25 cellular contexts compared by ENCODE assay signal in genomic region chr12:52614381-52615207, GRCh38. TPM values are rescaled to one million over a fixed set of nuclear protein-coding genes. Genes with fewer than 3 reads are reported as not detected.
A peak's percentile ranks its signal among the peaks of the same experiment; 100 is the strongest.
DNase-seq lines count a peak whose midpoint lies in the region; ATAC-seq and TF ChIP-seq lines count a peak whose summit lies in the region.
"Had no signal": no experiment of that assay in that cellular context is flagged by ENCODE, and none has a peak within 500 bp of the region (broad histone marks: within the 10 kb centered on the region; RNA-seq: fewer than 3 reads in every experiment).

No MANE protein-coding gene starts in this region.

- H3K4me3 Mint-ChIP-seq in MCF 10A (ENCODE audit: unreplicated experiment): no peak overlapping the region
- H3K4me3 Mint-ChIP-seq in T-helper 17 cell: no peak overlapping the region
- H3K4me3 Mint-ChIP-seq in endodermal cell: no peak overlapping the region
- no peak overlapping the region for H3K4me3 Mint-ChIP-seq in type B pancreatic cell
- H3K4me3 Mint-ChIP-seq: brain, nephron had no signal

- H3K36me3 ChIP-seq in mammary epithelial cell (ENCODE audit: insufficient read depth, low read length): no peaks in the 10 kb centered on the region
- no peaks in the 10 kb centered on the region for H3K36me3 ChIP-seq in endodermal cell (ENCODE audit: control insufficient read depth, insufficient read depth, low read length)
- H3K36me3 ChIP-seq: pancreas, sigmoid colon, SJSA1, suprapubic skin had no signal

- H3K9me3 Mint-ChIP-seq in MCF 10A (ENCODE audit: unreplicated experiment): no peaks in the 10 kb centered on the region
- H3K9me3 Mint-ChIP-seq in endodermal cell: no peaks in the 10 kb centered on the region
- H3K9me3 Mint-ChIP-seq in type B pancreatic cell: no peaks in the 10 kb centered on the region
- H3K9me3 Mint-ChIP-seq: activated CD4-positive, alpha-beta T cell treated with anti-CD3 and anti-CD28 coated beads, Interleukin-2, amount 10 ng/mL, durations not matched to agents 24 days and 14 days; brain; nephron had no signal

- no peaks in the 10 kb centered on the region for H4K20me1 ChIP-seq in mammary epithelial cell (ENCODE audit: insufficient read depth, low read length)

- ATAC-seq in T-helper 17 cell: no peak
- ATAC-seq in left colon: no peak
- ATAC-seq: K562, left cardiac atrium, pancreas had no signal

- no peak overlapping the region for H2AFZ ChIP-seq in mammary epithelial cell (ENCODE audit: low read depth, low read length)

- no peaks in the 10 kb centered on the region for H3K4me1 Mint-ChIP-seq in MCF 10A (ENCODE audit: insufficient read depth, unreplicated experiment)
- peaks cover 31% of the 10 kb centered on the region for H3K4me1 Mint-ChIP-seq in T-helper 17 cell
- H3K4me1 Mint-ChIP-seq in endodermal cell: peaks cover 10% of the 10 kb centered on the region
- no peaks in the 10 kb centered on the region for H3K4me1 Mint-ChIP-seq in type B pancreatic cell (ENCODE audit: unreplicated experiment)
- H3K4me1 Mint-ChIP-seq: brain, nephron had no signal

- dilution Hi-C loops in mammary epithelial cell (cut with HindIII; ENCODE audit: low sequenced_read_pairs): no loop called here

- H3K4me3 ChIP-seq in mammary epithelial cell (replicated peaks in 1 of 3; ENCODE audit: insufficient read depth in 1 of 3, low read depth in 2 of 3, low read length in 3 of 3) (no peak overlapping the region), endodermal cell (ENCODE audit: low read length) (no peak overlapping the region)
- H3K4me3 ChIP-seq: K562, pancreas, sigmoid colon, SJSA1, suprapubic skin had no signal

- H3K4me2 ChIP-seq in mammary epithelial cell (ENCODE audit: insufficient read depth, low read depth, low read length): no peak overlapping the region

- H3K4me1 ChIP-seq in mammary epithelial cell (ENCODE audit: insufficient read depth, low read length) (no peaks in the 10 kb centered on the region), endodermal cell (ENCODE audit: control insufficient read depth, insufficient read depth, low read length) (peaks cover 20% of the 10 kb centered on the region)
- H3K4me1 ChIP-seq: pancreas, sigmoid colon, SJSA1, suprapubic skin had no signal

- H3K9me3 ChIP-seq in mammary epithelial cell (replicated peaks; ENCODE audit: insufficient read depth, low read length): no peaks in the 10 kb centered on the region
- no peaks in the 10 kb centered on the region for H3K9me3 ChIP-seq in T-helper 17 cell (ENCODE audit: control insufficient read depth, low read length, poor library complexity, severe bottlenecking)
- H3K9me3 ChIP-seq in endodermal cell (ENCODE audit: control insufficient read depth, low read length): no peaks in the 10 kb centered on the region
- H3K9me3 ChIP-seq: pancreas, sigmoid colon, SJSA1, suprapubic skin had no signal

- no TSS peak for BruUV-seq in mammary epithelial cell (replicated peaks; lab: Mats Ljungman, UMichigan)
- no TSS peak for BruUV-seq in MCF 10A (replicated peaks; lab: Mats Ljungman, UMichigan)

- H3K27me3 ChIP-seq in mammary epithelial cell (ENCODE audit: insufficient read depth, low read length) (peaks cover 4% of the 10 kb centered on the region), endodermal cell (ENCODE audit: control insufficient read depth, insufficient read depth, low read length, poor library complexity, severe bottlenecking) (peaks cover 70% of the 10 kb centered on the region)
- H3K27me3 ChIP-seq: pancreas had no signal

- no peaks in the 10 kb centered on the region for H3K79me2 ChIP-seq in mammary epithelial cell (ENCODE audit: insufficient read depth, low read length)

- no peak overlapping the region for H3K27ac Mint-ChIP-seq in MCF 10A (ENCODE audit: low read depth, unreplicated experiment)
- peak overlapping the region; percentile 91 for H3K27ac Mint-ChIP-seq in T-helper 17 cell
- H3K27ac Mint-ChIP-seq in endodermal cell: no peak overlapping the region
- no peak overlapping the region for H3K27ac Mint-ChIP-seq in type B pancreatic cell
- H3K27ac Mint-ChIP-seq: brain, nephron had no signal

- TF ChIP-seq CTCF in mammary epithelial cell (conservative IDR thresholded peaks at IDR 0.05 in 1 of 2, IDR thresholded peaks at IDR 0.05 in 1 of 2; ENCODE audit: extremely low read depth in 1 of 2, insufficient read depth in 1 of 2, low read depth in 1 of 2, low read length in 2 of 2): no peak
- no peak for TF ChIP-seq CTCF in MCF 10A (IDR thresholded peaks at IDR 0.05; ENCODE audit: unreplicated experiment)
- no peak for TF ChIP-seq CTCF in endodermal cell (conservative IDR thresholded peaks at IDR 0.05)
- no peak for TF ChIP-seq CTCF in type B pancreatic cell (conservative IDR thresholded peaks at IDR 0.05)

- 73% methylated on average over 10 of the region's 10 CpGs for WGBS in mammary epithelial cell (ENCODE audit: low coverage, missing lambda C conversion rate)
- 94 to 97% methylated on average over 5 to 10 of the region's 10 CpGs for WGBS in endodermal cell (ENCODE audit: insufficient coverage in 1 of 2, insufficient read length in 1 of 2), 2 experiments

- intact Hi-C loops in mammary epithelial cell (cut with micrococcal nuclease): no loop called here
- intact Hi-C loops in MCF 10A (cut with micrococcal nuclease): no loop called here
- intact Hi-C loops in left colon (cut with DNase I, micrococcal nuclease): no loop called here

- POLR2A ChIA-PET in MCF 10A (lab: Yijun Ruan, JAX): no interaction called here

- H3K27me3 Mint-ChIP-seq in MCF 10A (ENCODE audit: insufficient read depth, unreplicated experiment) (peaks cover 60% of the 10 kb centered on the region), T-helper 17 cell (peaks cover 37% of the 10 kb centered on the region), endodermal cell (ENCODE audit: insufficient read depth) (peaks cover 99% of the 10 kb centered on the region), type B pancreatic cell (peaks cover 39% of the 10 kb centered on the region)

- DNase-seq in mammary epithelial cell: peak; percentile 14
- no peak for DNase-seq in MCF 10A (ENCODE audit: unreplicated experiment)
- no peak for DNase-seq in T-helper 17 cell
- peak; percentile 38 for DNase-seq in endodermal cell
- peak; percentile 51 for DNase-seq in type B pancreatic cell (ENCODE audit: extremely low spot score, unreplicated experiment)
- no peak for DNase-seq in NCI-H2107 treated with DMSO at 0.1 percent for 48 hours (lab: John Stamatoyannopoulos, UW; ENCODE audit: unreplicated experiment)
- DNase-seq in NCI-H1930 (lab: John Stamatoyannopoulos, UW): no peak
- DNase-seq in left colon: no peak
- DNase-seq: activated CD4-positive, alpha-beta T cell treated with anti-CD3 and anti-CD28 coated beads, Interleukin-2, amount 10 ng/mL, durations not matched to agents 24 days and 14 days; activated T-cell treated with anti-CD3 and anti-CD28 coated beads, Interleukin-2, amount 50 U/mL, for 1 hour; DMS79; glutamatergic neuron; left cardiac atrium; MM.1S; NCI-H1436; NCI-H524 treated with DMSO at 0.1 percent for 48 hours; pancreas; sigmoid colon had no signal

- H3K27ac ChIP-seq in mammary epithelial cell (ENCODE audit: insufficient read depth, low read depth, low read length) (no peak overlapping the region), endodermal cell (ENCODE audit: low read depth, low read length) (no peak overlapping the region)
- H3K27ac ChIP-seq: pancreas, sigmoid colon, SJSA1, suprapubic skin had no signal

- CTCF ChIA-PET in mammary epithelial cell (lab: Charles Lee; ENCODE audit: low non-redundant PET): no interaction called here
- CTCF ChIA-PET in MCF 10A (lab: Yijun Ruan, JAX): no interaction called here

- in situ Hi-C loops in mammary epithelial cell (cut with MboI; ENCODE audit: low sequenced_read_pairs in 2 of 2): no loop called here

- H3K36me3 Mint-ChIP-seq in MCF 10A (ENCODE audit: insufficient read depth, unreplicated experiment) (no peaks in the 10 kb centered on the region), T-helper 17 cell (ENCODE audit: low read depth) (peaks cover 2% of the 10 kb centered on the region), endodermal cell (ENCODE audit: low read depth) (no peaks in the 10 kb centered on the region), type B pancreatic cell (no peaks in the 10 kb centered on the region)
- H3K36me3 Mint-ChIP-seq: brain had no signal

- no peak overlapping the region for H3K9ac ChIP-seq in mammary epithelial cell (ENCODE audit: insufficient read depth, low read length)
- H3K9ac ChIP-seq in endodermal cell (ENCODE audit: extremely low read depth, low read length, poor library complexity, severe bottlenecking): no peak overlapping the region

RNA-seq across cellular contexts. Expression of gene KRT73, which starts 3.8 kb away (rescaled TPM):
- total RNA-seq in mammary epithelial cell (not detected), MCF 10A (2022) (not detected in 2 replicates), T-helper 17 cell (1 to 10 TPM in 1 of 2 donors, under 1 TPM in 1; 0.40 to 1.1 TPM), endodermal cell (not detected), type B pancreatic cell (ENCODE audit: low replicate concordance) (0.12 TPM in 1 of 2 replicates, not detected in the other), left colon (not detected)
- not detected for polyA plus RNA-seq in mammary epithelial cell
- polyA minus RNA-seq in mammary epithelial cell: not detected
- not detected for polyA plus RNA-seq in endodermal cell (2013, experiment 1 of 2)
- polyA plus RNA-seq in endodermal cell (2013, experiment 2 of 2): not detected
- total RNA-seq: activated CD4-positive, alpha-beta T cell treated with anti-CD3 and anti-CD28 coated beads, Interleukin-2, amount 10 ng/mL, durations not matched to agents 24 days and 14 days; left cardiac atrium; mesenteric fat pad; pancreas; sigmoid colon; SJSA1 had no signal
- polyA plus RNA-seq: pancreas had no signal

RNA-seq across cellular contexts. Expression of gene KRT72, which starts 13.3 kb away (rescaled TPM):
- total RNA-seq in mammary epithelial cell: not detected
- polyA plus RNA-seq in mammary epithelial cell: not detected
- not detected for polyA minus RNA-seq in mammary epithelial cell
- not detected in 2 replicates for total RNA-seq in MCF 10A (2022)
- total RNA-seq in T-helper 17 cell: 1 to 10 TPM in 1 of 2 donors, under 1 TPM in 1; 0.60 to 1.6 TPM
- not detected for total RNA-seq in endodermal cell
- not detected for polyA plus RNA-seq in endodermal cell (2013, experiment 1 of 2)
- polyA plus RNA-seq in endodermal cell (2013, experiment 2 of 2): not detected
- total RNA-seq in type B pancreatic cell (ENCODE audit: low replicate concordance): 0.48 and 2.9 TPM in 2 replicates
- not detected for total RNA-seq in left colon
- total RNA-seq: K562, left cardiac atrium, mesenteric fat pad, sigmoid colon, SJSA1 had no signal
- polyA plus RNA-seq: K562, pancreas had no signal

RNA-seq across cellular contexts. Expression of gene KRT2, which starts 37.4 kb away (rescaled TPM):
- total RNA-seq in mammary epithelial cell: not detected
- polyA plus RNA-seq in mammary epithelial cell: not detected
- not detected for polyA minus RNA-seq in mammary epithelial cell
- total RNA-seq in MCF 10A (2022): not detected in 2 replicates
- not detected for total RNA-seq in T-helper 17 cell
- not detected for total RNA-seq in endodermal cell
- polyA plus RNA-seq in endodermal cell (2013, experiment 1 of 2): not detected
- polyA plus RNA-seq in endodermal cell (2013, experiment 2 of 2): not detected
- not detected in 2 replicates for total RNA-seq in type B pancreatic cell (ENCODE audit: low replicate concordance)
- total RNA-seq in left colon: not detected
- total RNA-seq: activated CD4-positive, alpha-beta T cell treated with anti-CD3 and anti-CD28 coated beads, Interleukin-2, amount 10 ng/mL, durations not matched to agents 24 days and 14 days; left cardiac atrium; mesenteric fat pad; pancreas; sigmoid colon; SJSA1 had no signal

RNA-seq across cellular contexts. Expression of gene KRT74, which starts 41.0 kb away (rescaled TPM):
- total RNA-seq in mammary epithelial cell (not detected), MCF 10A (2022) (not detected in 2 replicates), T-helper 17 cell (not detected), endodermal cell (not detected), type B pancreatic cell (ENCODE audit: low replicate concordance) (0.10 TPM in 1 of 2 replicates, not detected in the other), left colon (not detected)
- 0.05 TPM for polyA plus RNA-seq in mammary epithelial cell
- polyA minus RNA-seq in mammary epithelial cell: not detected
- not detected for polyA plus RNA-seq in endodermal cell (2013, experiment 1 of 2)
- polyA plus RNA-seq in endodermal cell (2013, experiment 2 of 2): not detected
- total RNA-seq: activated CD4-positive, alpha-beta T cell treated with anti-CD3 and anti-CD28 coated beads, Interleukin-2, amount 10 ng/mL, durations not matched to agents 24 days and 14 days; K562; left cardiac atrium; mesenteric fat pad; pancreas; sigmoid colon; SJSA1; T-helper 1 cell treated with Interleukin-12 subunit alpha and Interleukin-12 subunit beta and Interleukin-4 antibody, amounts not matched to agents 30 ng/mL and 1 ng/mL, for 36 hours had no signal
- polyA plus RNA-seq: K562, pancreas, sigmoid colon had no signal

Comparison
In these comparisons a context has a peak if more than half of its experiments do, and no peak if none do; other contexts are left out.
1. DNase-seq: peak in mammary epithelial cell (single experiment), endodermal cell (single experiment) and type B pancreatic cell (single experiment); none in MCF 10A (single experiment), T-helper 17 cell (0 of 3), NCI-H2107 treated with DMSO at 0.1 percent for 48 hours (single experiment), NCI-H1930 (0 of 2) and left colon (0 of 2).